ENCODE assay signal across 21 cellular contexts in genomic region chr15:40286794-40287193, GRCh38. TPM values are rescaled to one million over a fixed set of nuclear protein-coding genes. Genes with fewer than 3 reads are reported as not detected.
A peak's percentile ranks its signal among the peaks of the same experiment; 100 is the strongest.
DNase-seq lines count a peak whose midpoint lies in the region; TF ChIP-seq lines count a peak whose summit lies in the region.
"Had no signal": no experiment of that assay in that cellular context is flagged by ENCODE, and none has a peak within 500 bp of the region (broad histone marks: within the 10 kb centered on the region; RNA-seq: fewer than 3 reads in every experiment).

No MANE protein-coding gene starts in this region.

- H3K27ac Mint-ChIP-seq in dendritic cell treated with granulocyte-macrophage colony-stimulating factor and Interleukin-4, amounts not matched to agents 40 ng/mL and 50 ng/mL, for 4 days = peak overlapping the region; percentile 91
- H3K27ac Mint-ChIP-seq: HFFc6 had no signal

- no peak overlapping the region for H3K23ac ChIP-seq in neuronal stem cell (ENCODE audit: low read depth, low read length, poor library complexity)

- peaks cover 17% of the 10 kb centered on the region for H3K27me3 Mint-ChIP-seq in dendritic cell treated with granulocyte-macrophage colony-stimulating factor and Interleukin-4, amounts not matched to agents 40 ng/mL and 50 ng/mL, for 4 days
- H3K27me3 Mint-ChIP-seq: CD4-positive, CD25-positive, alpha-beta regulatory T cell; CD8-positive, alpha-beta memory T cell had no signal

- H3K18ac ChIP-seq in neuronal stem cell (ENCODE audit: low read length) = peak overlapping the region; percentile 25

- no peaks in the 10 kb centered on the region for H3K79me1 ChIP-seq in neuronal stem cell (ENCODE audit: low read depth, low read length)

- H3K9me3 Mint-ChIP-seq in dendritic cell treated with granulocyte-macrophage colony-stimulating factor and Interleukin-4, amounts not matched to agents 40 ng/mL and 50 ng/mL, for 4 days = no peaks in the 10 kb centered on the region
- H3K9me3 Mint-ChIP-seq: CD8-positive, alpha-beta memory T cell; HFFc6 had no signal

- no peak overlapping the region for H3K4me2 ChIP-seq in neuronal stem cell (ENCODE audit: insufficient read depth, low read length, poor library complexity, severe bottlenecking)

- H2AFZ ChIP-seq in neuronal stem cell (ENCODE audit: low read length) = no peak overlapping the region
- H2AFZ ChIP-seq: GM23248 had no signal

- WGBS in neuronal stem cell (ENCODE audit: extremely low coverage in 2 of 2, insufficient read length in 2 of 2, insufficient replicate concordance in 1 of 2), 2 donors = no CpG with 5 or more reads among the region's 7 CpGs

- H3K4me1 ChIP-seq in cardiac muscle cell (ENCODE audit: low read depth) (peaks cover 26% of the 10 kb centered on the region), left ventricle myocardium inferior (peaks cover 67% of the 10 kb centered on the region), neuronal stem cell (ENCODE audit: control insufficient read depth in 2 of 2, insufficient read depth in 1 of 2, low read depth in 1 of 2, low read length in 2 of 2) (peaks cover 14 to 33% of the 10 kb centered on the region in 2 donors)
- H3K4me1 ChIP-seq: BE2C had no signal

- H2BK15ac ChIP-seq in neuronal stem cell (ENCODE audit: low read length) = peak overlapping the region; percentile 20

- intact Hi-C loops in left ventricle myocardium inferior (cut with micrococcal nuclease) = loop anchor here (10.0 kb wide), 1 partner anchor 138 kb away; no protein-coding TSS in a partner anchor
- intact Hi-C loops in dendritic cell treated with granulocyte-macrophage colony-stimulating factor and Interleukin-4, amounts not matched to agents 40 ng/mL and 50 ng/mL, for 4 days (cut with micrococcal nuclease) = loop anchor here (10.0 kb wide), 1 partner anchor 138 kb away; no protein-coding TSS in a partner anchor

- peak overlapping the region; percentile 41 for H2AK5ac ChIP-seq in neuronal stem cell (ENCODE audit: low read depth, low read length)

- H3K36me3 Mint-ChIP-seq in dendritic cell treated with granulocyte-macrophage colony-stimulating factor and Interleukin-4, amounts not matched to agents 40 ng/mL and 50 ng/mL, for 4 days (ENCODE audit: low read depth) = peaks cover 81% of the 10 kb centered on the region
- H3K36me3 Mint-ChIP-seq: CD4-positive, CD25-positive, alpha-beta regulatory T cell had no signal

- H3K4me1 Mint-ChIP-seq in dendritic cell treated with granulocyte-macrophage colony-stimulating factor and Interleukin-4, amounts not matched to agents 40 ng/mL and 50 ng/mL, for 4 days (ENCODE audit: low read depth) = peaks cover 80% of the 10 kb centered on the region
- H3K4me1 Mint-ChIP-seq: CD4-positive, CD25-positive, alpha-beta regulatory T cell had no signal

- H3K27ac ChIP-seq in cardiac muscle cell (peak overlapping the region; percentile 24), left ventricle myocardium inferior (replicated peaks) (no peak overlapping the region), neuronal stem cell (replicated peaks; ENCODE audit: low read length) (no peak overlapping the region)
- H3K27ac ChIP-seq: GM23248 had no signal

- no peak overlapping the region for H3K4me3 ChIP-seq in cardiac muscle cell
- no peak overlapping the region for H3K4me3 ChIP-seq in left ventricle myocardium inferior
- no peak overlapping the region for H3K4me3 ChIP-seq in neuronal stem cell (ENCODE audit: low read length in 2 of 2)
- H3K4me3 ChIP-seq: GM23248 had no signal

- H3K27me3 ChIP-seq in cardiac muscle cell = peaks cover 31% of the 10 kb centered on the region
- peaks cover 38% of the 10 kb centered on the region for H3K27me3 ChIP-seq in left ventricle myocardium inferior (ENCODE audit: low read depth)
- peaks cover 0 to 44% (median 22%) of the 10 kb centered on the region in 3 experiments for H3K27me3 ChIP-seq in neuronal stem cell (ENCODE audit: control insufficient read depth in 3 of 3, insufficient read depth in 3 of 3, low read depth in 1 of 3, low read length in 3 of 3)

- H4K8ac ChIP-seq in neuronal stem cell (ENCODE audit: low read depth, low read length) = no peak overlapping the region

- TF ChIP-seq CTCF in cardiac muscle cell (IDR thresholded peaks at IDR 0.05; ENCODE audit: low read depth, low read length) (no peak), left ventricle myocardium inferior (IDR thresholded peaks at IDR 0.05; ENCODE audit: borderline replicate concordance) (no peak)

- no peak overlapping the region for H4K91ac ChIP-seq in neuronal stem cell (ENCODE audit: low read depth, low read length, poor library complexity)

- no peak overlapping the region for H3K4me3 Mint-ChIP-seq in dendritic cell treated with granulocyte-macrophage colony-stimulating factor and Interleukin-4, amounts not matched to agents 40 ng/mL and 50 ng/mL, for 4 days
- H3K4me3 Mint-ChIP-seq: CD4-positive, CD25-positive, alpha-beta regulatory T cell; HFFc6 had no signal

- DNase-seq in cardiac muscle cell (ENCODE audit: low read depth in 1 of 2, low spot score in 1 of 2) = no peak
- no peak for DNase-seq in left ventricle myocardium inferior
- no peak for DNase-seq in neuronal stem cell (ENCODE audit: low spot score)
- no peak for DNase-seq in GF-D8 (lab: John Stamatoyannopoulos, UW)
- no peak for DNase-seq in AG08395 (ENCODE audit: low spot score)
- DNase-seq in NCI-H446 (lab: John Stamatoyannopoulos, UW) = no peak
- DNase-seq: 8988T; BE2C; C1 segment of cervical spinal cord; CD4-positive, CD25-positive, alpha-beta regulatory T cell; CD8-positive, alpha-beta memory T cell; COR-L47; DMS 273 treated with DMSO at 0.1 percent for 48 hours; DMS53; DND-41; EL; HCEC 1CT; HFFc6; IMR-90 had no signal

- no peak overlapping the region for H3K9ac ChIP-seq in neuronal stem cell (ENCODE audit: low read depth, low read length, poor library complexity)
- H3K9ac ChIP-seq: GM23248 had no signal

- no peaks in the 10 kb centered on the region for H3K36me3 ChIP-seq in cardiac muscle cell
- H3K36me3 ChIP-seq in left ventricle myocardium inferior = no peaks in the 10 kb centered on the region
- no peaks in the 10 kb centered on the region for H3K36me3 ChIP-seq in neuronal stem cell (replicated peaks in 1 of 2; ENCODE audit: control insufficient read depth in 2 of 2, insufficient read depth in 2 of 2, low read length in 2 of 2)
- H3K36me3 ChIP-seq: BE2C had no signal

- no peak overlapping the region for H2BK12ac ChIP-seq in neuronal stem cell (ENCODE audit: low read length)

- H2BK5ac ChIP-seq in neuronal stem cell (ENCODE audit: low read length) = no peak overlapping the region

- H3K14ac ChIP-seq in neuronal stem cell (ENCODE audit: low read length) = no peak overlapping the region

- no peak overlapping the region for H3K4ac ChIP-seq in neuronal stem cell (ENCODE audit: low read length)

- no peak overlapping the region for H2BK120ac ChIP-seq in neuronal stem cell (ENCODE audit: low read depth, low read length)

- no peaks in the 10 kb centered on the region for H3K9me3 ChIP-seq in cardiac muscle cell (ENCODE audit: low read depth)
- H3K9me3 ChIP-seq in left ventricle myocardium inferior (replicated peaks) = no peaks in the 10 kb centered on the region
- peaks cover 0 to 3% of the 10 kb centered on the region in 2 donors for H3K9me3 ChIP-seq in neuronal stem cell (replicated peaks in 1 of 2; ENCODE audit: control insufficient read depth in 2 of 2, insufficient read depth in 1 of 2, low read depth in 1 of 2, low read length in 2 of 2)
- H3K9me3 ChIP-seq: BE2C had no signal

RNA-seq across cellular contexts. Expression of gene ANKRD63, which starts 3.9 kb away (rescaled TPM):
- 24.4 and 104 TPM in 2 replicates for total RNA-seq in cardiac muscle cell
- polyA plus RNA-seq in cardiac muscle cell = 13.7 and 45.7 TPM in 2 replicates
- total RNA-seq in left ventricle myocardium inferior = not detected
- not detected for polyA plus RNA-seq in neuronal stem cell (2013, experiment 1 of 2)
- polyA plus RNA-seq in neuronal stem cell (2013, experiment 2 of 2) = not detected
- total RNA-seq: CD8-positive, alpha-beta memory T cell; GM23248; HFFc6; IMR-90 had no signal
- polyA plus RNA-seq: CD4-positive, CD25-positive, alpha-beta regulatory T cell; CD8-positive, alpha-beta memory T cell; GM23248; IMR-90 had no signal

RNA-seq across cellular contexts. Expression of gene PLCB2, which starts 20.9 kb away (rescaled TPM):
- total RNA-seq in cardiac muscle cell (16.9 and 41.2 TPM in 2 replicates), left ventricle myocardium inferior (8.5 TPM)
- polyA plus RNA-seq in cardiac muscle cell = 28.3 and 45.9 TPM in 2 replicates
- 3.7 TPM for polyA plus RNA-seq in neuronal stem cell (2013, experiment 1 of 2)
- 3.2 TPM for polyA plus RNA-seq in neuronal stem cell (2013, experiment 2 of 2)

RNA-seq across cellular contexts. Expression of gene INAFM2, which starts 36.7 kb away (rescaled TPM):
- total RNA-seq in cardiac muscle cell (133 and 217 TPM in 2 replicates), left ventricle myocardium inferior (52.7 TPM)
- polyA plus RNA-seq in cardiac muscle cell = 186 and 330 TPM in 2 replicates
- 12.8 TPM for polyA plus RNA-seq in neuronal stem cell (2013, experiment 1 of 2)
- polyA plus RNA-seq in neuronal stem cell (2013, experiment 2 of 2) = 13.4 TPM

RNA-seq across cellular contexts. Expression of gene PAK6, which starts 47.9 kb away (rescaled TPM):
- 9.7 and 18.7 TPM in 2 replicates for total RNA-seq in cardiac muscle cell
- polyA plus RNA-seq in cardiac muscle cell = 4.2 and 8.3 TPM in 2 replicates
- total RNA-seq in left ventricle myocardium inferior = 8.2 TPM
- polyA plus RNA-seq in neuronal stem cell (2013, experiment 1 of 2) = 0.36 TPM
- polyA plus RNA-seq in neuronal stem cell (2013, experiment 2 of 2) = 0.37 TPM
- total RNA-seq: CD4-positive, CD25-positive, alpha-beta regulatory T cell; GM23248; HFFc6; IMR-90 had no signal
- polyA plus RNA-seq: CD4-positive, CD25-positive, alpha-beta regulatory T cell; GM23248 had no signal

RNA-seq across cellular contexts. Expression of gene CCDC9B, which starts 53.9 kb away (rescaled TPM):
- total RNA-seq in cardiac muscle cell (8.2 and 9.6 TPM in 2 replicates), left ventricle myocardium inferior (155 TPM)
- polyA plus RNA-seq in cardiac muscle cell = 12.5 and 14.6 TPM in 2 replicates
- polyA plus RNA-seq in neuronal stem cell (2013, experiment 1 of 2) = 0.13 TPM
- polyA plus RNA-seq in neuronal stem cell (2013, experiment 2 of 2) = 0.08 TPM

Comparison
In these comparisons a context has a peak if more than half of its experiments do, and no peak if none do; other contexts are left out.
1. RNA of gene ANKRD63, which starts 3.9 kb away (total RNA-seq): 24.4 to 104 TPM in cardiac muscle cell; not detected in left ventricle myocardium inferior (single experiment); every median in the first group is over 10 times any median in the second.